Comparison of ENCODE assay signal across 1 cellular context in genomic region chr10:56360967-56361841, GRCh38.
TF ChIP-seq lines count a peak whose summit lies in the region.

ZWINT (minus strand) TSS chr10:56361259; CDS start chr10:56361236, 23 bp downstream.

TF ChIP-seq in HepG2, 621 proteins besides CTCF, POLR2A, EP300 and RAD21 (continued from another document and continues in another):
- 0 out of 2 replicates have a peak, but pooled peaks have one; percentile 61 for TF ChIP-seq ATF6 (CRISPR knock-in tag; conservative IDR thresholded peaks at IDR 0.05)
- TF ChIP-seq ZNF274 (CRISPR knock-in tag; IDR thresholded peaks at IDR 0.05): no peak
- TF ChIP-seq ZBTB26 (CRISPR knock-in tag; IDR thresholded peaks at IDR 0.05; ENCODE audit: borderline replicate concordance): 0 out of 2 replicates have a peak, but pooled peaks have one; percentile 14
- TF ChIP-seq ZNF354B (CRISPR knock-in tag; IDR thresholded peaks at IDR 0.05): peak; percentile 81; the same call in 1 of the 2 replicates
- TF ChIP-seq PAWR (CRISPR knock-in tag; IDR thresholded peaks at IDR 0.05; ENCODE audit: borderline replicate concordance): no peak
- no peak for TF ChIP-seq CBX2 (IDR thresholded peaks at IDR 0.05; ENCODE audit: low read depth, low read length)
- no peak for TF ChIP-seq CBX2 (CRISPR knock-in tag; IDR thresholded peaks at IDR 0.05; ENCODE audit: low read depth)
- TF ChIP-seq HNF1A (IDR thresholded peaks at IDR 0.05; ENCODE audit: low read depth): no peak
- no peak for TF ChIP-seq HNF1A (CRISPR knock-in tag; IDR thresholded peaks at IDR 0.05; ENCODE audit: borderline replicate concordance)
- TF ChIP-seq TMF1 (CRISPR knock-in tag; IDR thresholded peaks at IDR 0.05; ENCODE audit: low read depth): 0 out of 2 replicates have a peak, but pooled peaks have one; percentile 37
- TF ChIP-seq ZFP82 (CRISPR knock-in tag; IDR thresholded peaks at IDR 0.05; ENCODE audit: borderline replicate concordance): no peak
- no peak for TF ChIP-seq MIER3 (CRISPR knock-in tag; IDR thresholded peaks at IDR 0.05; ENCODE audit: borderline replicate concordance)
- TF ChIP-seq MAFG (CRISPR knock-in tag; IDR thresholded peaks at IDR 0.05): no peak
- TF ChIP-seq KMT2B (CRISPR knock-in tag; IDR thresholded peaks at IDR 0.05): peak; percentile 53; the same call in 1 of the 2 replicates
- TF ChIP-seq CREM (IDR thresholded peaks at IDR 0.05): peak; percentile 53; the same call in 1 of the 2 replicates
- no peak for TF ChIP-seq CREM (CRISPR knock-in tag; IDR thresholded peaks at IDR 0.05)
- TF ChIP-seq ZNF800 (CRISPR knock-in tag; IDR thresholded peaks at IDR 0.05): 0 out of 2 replicates have a peak, but pooled peaks have one; percentile 32
- no peak for TF ChIP-seq MLLT10 (CRISPR knock-in tag; IDR thresholded peaks at IDR 0.05)
- peak; percentile 60; the same call in 1 of the 2 replicates for TF ChIP-seq PHF20 (CRISPR knock-in tag; IDR thresholded peaks at IDR 0.05)
- no peak; the same call in 1 of the 2 replicates for TF ChIP-seq ZNF296 (CRISPR knock-in tag; conservative IDR thresholded peaks at IDR 0.05)
- no peak for TF ChIP-seq EEA1 (CRISPR knock-in tag; IDR thresholded peaks at IDR 0.05; ENCODE audit: borderline replicate concordance)
- TF ChIP-seq MLX (CRISPR knock-in tag; IDR thresholded peaks at IDR 0.05): peak; percentile 29; the same call in 1 of the 2 replicates
- TF ChIP-seq SOX13 (IDR thresholded peaks at IDR 0.05): no peak
- TF ChIP-seq SOX13 (CRISPR knock-in tag; conservative IDR thresholded peaks at IDR 0.05 in 1 of 2, IDR thresholded peaks at IDR 0.05 in 1 of 2): 0 out of 4 replicates have a peak, but pooled peaks of 1 of the 2 experiments have one; percentile 4
- TF ChIP-seq E2F2 (CRISPR knock-in tag; IDR thresholded peaks at IDR 0.05; ENCODE audit: borderline replicate concordance): 0 out of 2 replicates have a peak, but pooled peaks have one; percentile 21
- no peak for TF ChIP-seq ZNF670 (CRISPR knock-in tag; IDR thresholded peaks at IDR 0.05; ENCODE audit: borderline replicate concordance)
- TF ChIP-seq MXD3 (CRISPR knock-in tag; IDR thresholded peaks at IDR 0.05): peak; percentile 47; the same call in 1 of the 2 replicates
- no peak for TF ChIP-seq ZSCAN30 (CRISPR knock-in tag; IDR thresholded peaks at IDR 0.05)
- TF ChIP-seq GFI1 (CRISPR knock-in tag; IDR thresholded peaks at IDR 0.05; ENCODE audit: borderline replicate concordance): no peak
- TF ChIP-seq ZNF546 (CRISPR knock-in tag; conservative IDR thresholded peaks at IDR 0.05): 0 out of 2 replicates have a peak, but pooled peaks have one; percentile 53
- TF ChIP-seq POGK (CRISPR knock-in tag; conservative IDR thresholded peaks at IDR 0.05): peak; percentile 59; the same call in 1 of the 2 replicates
- TF ChIP-seq TCF7 (IDR thresholded peaks at IDR 0.05; ENCODE audit: low read depth): peak; percentile 65; the same call in 1 of the 2 replicates
- no peak for TF ChIP-seq GABPA (IDR thresholded peaks at IDR 0.05; ENCODE audit: low read depth, low read length)
- 0 out of 2 replicates have a peak, but pooled peaks have one; percentile 13 for TF ChIP-seq GABPA (CRISPR knock-in tag; IDR thresholded peaks at IDR 0.05; ENCODE audit: low read depth)
- TF ChIP-seq MATR3 (CRISPR knock-in tag; IDR thresholded peaks at IDR 0.05): no peak
- TF ChIP-seq ATF7 (IDR thresholded peaks at IDR 0.05): no peak
- no peak for TF ChIP-seq ATF7 (CRISPR knock-in tag; IDR thresholded peaks at IDR 0.05)
- TF ChIP-seq MIER2 (CRISPR knock-in tag; IDR thresholded peaks at IDR 0.05): 0 out of 2 replicates have a peak, but pooled peaks have one; percentile 44
- 0 out of 2 replicates have a peak, but pooled peaks have one; percentile 58 for TF ChIP-seq REXO4 (CRISPR knock-in tag; IDR thresholded peaks at IDR 0.05; ENCODE audit: borderline replicate concordance)
- no peak for TF ChIP-seq RELA (CRISPR knock-in tag; IDR thresholded peaks at IDR 0.05)
- TF ChIP-seq SMYD3 (CRISPR knock-in tag; IDR thresholded peaks at IDR 0.05): peak; percentile 93
- TF ChIP-seq MAFK (conservative IDR thresholded peaks at IDR 0.05 in 1 of 2, IDR thresholded peaks at IDR 0.05 in 1 of 2; ENCODE audit: low read length in 2 of 2): no peak
- TF ChIP-seq ZNF142 (CRISPR knock-in tag; IDR thresholded peaks at IDR 0.05): no peak
